In genomic region chr1:213986020-213986924, GRCh38 we compare ENCODE assay signal across 9 cellular contexts. TPM values are rescaled to one million over a fixed set of nuclear protein-coding genes. Genes with fewer than 3 reads are reported as not detected.
A peak's percentile ranks its signal among the peaks of the same experiment; 100 is the strongest.
DNase-seq lines count a peak whose midpoint lies in the region; ATAC-seq and TF ChIP-seq lines count a peak whose summit lies in the region.
"Had no signal": no experiment of that assay in that cellular context is flagged by ENCODE, and none has a peak within 500 bp of the region (broad histone marks: within the 10 kb centered on the region; RNA-seq: fewer than 3 reads in every experiment).

No MANE protein-coding gene starts in this region.

- intact Hi-C loops in activated CD4-positive, alpha-beta memory T cell treated with anti-CD3 and anti-CD28 coated beads for 36 hours (cut with micrococcal nuclease) = loop anchor here (10.0 kb wide), 1 partner anchor 301 kb away; no protein-coding TSS in a partner anchor
- intact Hi-C loops in CD8-positive, alpha-beta T cell (cut with DNase I, micrococcal nuclease) = loop anchor here in 1 of 2 experiments (5.0 to 10.0 kb wide), 2 partner anchors 131 to 314 kb away; no protein-coding TSS in a partner anchor

- H3K4me1 ChIP-seq in HUES64 (ENCODE audit: insufficient read depth, low read length) (peaks cover 60% of the 10 kb centered on the region), endodermal cell (ENCODE audit: control insufficient read depth, insufficient read depth, low read length) (peaks cover 21% of the 10 kb centered on the region), osteoblast (ENCODE audit: insufficient read depth, low read length) (peaks cover 10% of the 10 kb centered on the region)
- peaks cover 21% of the 10 kb centered on the region for H3K4me1 ChIP-seq in CD8-positive, alpha-beta T cell (ENCODE audit: insufficient read depth, low read length)

- H3K36me3 Mint-ChIP-seq in activated CD4-positive, alpha-beta memory T cell treated with anti-CD3 and anti-CD28 coated beads, Interleukin-2, amount 10 ng/mL, durations not matched to agents 7 days and 5 days (ENCODE audit: low read depth) = peaks cover 5% of the 10 kb centered on the region
- H3K36me3 Mint-ChIP-seq in activated CD4-positive, alpha-beta memory T cell treated with anti-CD3 and anti-CD28 coated beads for 36 hours = peaks cover 5% of the 10 kb centered on the region
- no peaks in the 10 kb centered on the region for H3K36me3 Mint-ChIP-seq in endodermal cell (ENCODE audit: low read depth)
- H3K36me3 Mint-ChIP-seq in CD8-positive, alpha-beta T cell = no peaks in the 10 kb centered on the region

- H3K4me2 ChIP-seq in osteoblast (ENCODE audit: insufficient read depth, low read length) = no peak overlapping the region

- H3K27ac ChIP-seq in HUES64 (ENCODE audit: low read depth, low read length) (no peak overlapping the region), endodermal cell (ENCODE audit: low read depth, low read length) (no peak overlapping the region), osteoblast (ENCODE audit: low read depth, low read length) (no peak overlapping the region)
- H3K27ac ChIP-seq in CD8-positive, alpha-beta T cell (ENCODE audit: low read depth, low read length) = no peak overlapping the region

- TF ChIP-seq CTCF in endodermal cell (conservative IDR thresholded peaks at IDR 0.05) (no peak), osteoblast (IDR thresholded peaks at IDR 0.05; ENCODE audit: extremely low read depth, low read depth, low read length) (no peak)
- no peak for TF ChIP-seq CTCF in CD8-positive, alpha-beta T cell (IDR thresholded peaks at IDR 0.05)

- H3K9me3 ChIP-seq in HUES64 (ENCODE audit: insufficient read depth, low read depth, low read length) (no peaks in the 10 kb centered on the region), endodermal cell (ENCODE audit: control insufficient read depth, low read length) (no peaks in the 10 kb centered on the region), osteoblast (ENCODE audit: low read depth, low read length) (no peaks in the 10 kb centered on the region)
- H3K9me3 ChIP-seq in CD8-positive, alpha-beta T cell (ENCODE audit: low read length) = no peaks in the 10 kb centered on the region

- H3K4me1 Mint-ChIP-seq in activated CD4-positive, alpha-beta memory T cell treated with anti-CD3 and anti-CD28 coated beads, Interleukin-2, amount 10 ng/mL, durations not matched to agents 7 days and 5 days = peaks cover 23% of the 10 kb centered on the region
- H3K4me1 Mint-ChIP-seq in activated CD4-positive, alpha-beta memory T cell treated with anti-CD3 and anti-CD28 coated beads for 36 hours (ENCODE audit: low read depth) = peaks cover 35% of the 10 kb centered on the region
- peaks cover 45% of the 10 kb centered on the region for H3K4me1 Mint-ChIP-seq in endodermal cell
- H3K4me1 Mint-ChIP-seq in CD8-positive, alpha-beta T cell (ENCODE audit: low read depth) = peaks cover 42% of the 10 kb centered on the region

- H2AFZ ChIP-seq in osteoblast (ENCODE audit: low read length) = no peak overlapping the region

- POLR2A ChIA-PET in activated CD4-positive, alpha-beta memory T cell treated with anti-CD3 and anti-CD28 coated beads, Interleukin-2, amount 10 ng/mL, durations not matched to agents 7 days and 5 days (lab: Charles Lee) = no interaction called here
- POLR2A ChIA-PET in activated CD4-positive, alpha-beta memory T cell treated with anti-CD3 and anti-CD28 coated beads for 36 hours (lab: Charles Lee) = no interaction called here
- POLR2A ChIA-PET in CD8-positive, alpha-beta T cell (lab: Charles Lee) = no interaction called here

- no peak for ATAC-seq in CD8-positive, alpha-beta T cell

- peak overlapping the region; percentile 66 for H3K4me3 ChIP-seq in HUES64 (ENCODE audit: low read length)
- peak overlapping the region; percentile 73 for H3K4me3 ChIP-seq in endodermal cell (ENCODE audit: low read length)
- H3K4me3 ChIP-seq in osteoblast (ENCODE audit: insufficient read depth, low read length) = no peak overlapping the region
- H3K4me3 ChIP-seq in CD8-positive, alpha-beta T cell (ENCODE audit: low read depth, low read length) = no peak overlapping the region

- peaks cover 92% of the 10 kb centered on the region for H3K27me3 Mint-ChIP-seq in activated CD4-positive, alpha-beta memory T cell treated with anti-CD3 and anti-CD28 coated beads, Interleukin-2, amount 10 ng/mL, durations not matched to agents 7 days and 5 days
- H3K27me3 Mint-ChIP-seq in activated CD4-positive, alpha-beta memory T cell treated with anti-CD3 and anti-CD28 coated beads for 36 hours = peaks cover 84% of the 10 kb centered on the region
- peaks cover 93% of the 10 kb centered on the region for H3K27me3 Mint-ChIP-seq in endodermal cell (ENCODE audit: insufficient read depth)
- H3K27me3 Mint-ChIP-seq in CD8-positive, alpha-beta T cell (ENCODE audit: low read depth) = peaks cover 85% of the 10 kb centered on the region

- no peaks in the 10 kb centered on the region for H3K36me3 ChIP-seq in HUES64 (ENCODE audit: insufficient read depth, low read length)
- H3K36me3 ChIP-seq in endodermal cell (ENCODE audit: control insufficient read depth, insufficient read depth, low read length) = no peaks in the 10 kb centered on the region
- no peaks in the 10 kb centered on the region for H3K36me3 ChIP-seq in osteoblast (ENCODE audit: insufficient read depth, low read length)
- H3K36me3 ChIP-seq in CD8-positive, alpha-beta T cell (ENCODE audit: insufficient read depth, low read length) = no peaks in the 10 kb centered on the region

- DNase-seq in activated CD4-positive, alpha-beta memory T cell treated with anti-CD3 and anti-CD28 coated beads, Interleukin-2, amount 10 ng/mL, durations not matched to agents 7 days and 5 days = no peak
- no peak for DNase-seq in activated CD4-positive, alpha-beta memory T cell treated with anti-CD3 and anti-CD28 coated beads for 36 hours
- DNase-seq in endodermal cell (peak; percentile 55), osteoblast (ENCODE audit: insufficient read length, low spot score, missing footprints) (peak; percentile 65), SHP77 treated with DMSO at 0.1 percent for 48 hours (lab: John Stamatoyannopoulos, UW) (no peak), mesenteric fat pad (ENCODE audit: low spot score) (no peak)
- no peak for DNase-seq in CD8-positive, alpha-beta T cell
- DNase-seq: MV-4-11 had no signal

- H3K27ac Mint-ChIP-seq in activated CD4-positive, alpha-beta memory T cell treated with anti-CD3 and anti-CD28 coated beads, Interleukin-2, amount 10 ng/mL, durations not matched to agents 7 days and 5 days = peak overlapping the region; percentile 6
- H3K27ac Mint-ChIP-seq in activated CD4-positive, alpha-beta memory T cell treated with anti-CD3 and anti-CD28 coated beads for 36 hours = no peak overlapping the region
- H3K27ac Mint-ChIP-seq in endodermal cell = no peak overlapping the region
- no peak overlapping the region for H3K27ac Mint-ChIP-seq in CD8-positive, alpha-beta T cell

- H4K20me1 ChIP-seq in osteoblast (ENCODE audit: insufficient read depth, low read length) = no peaks in the 10 kb centered on the region

- no peak overlapping the region for H3K4me3 Mint-ChIP-seq in activated CD4-positive, alpha-beta memory T cell treated with anti-CD3 and anti-CD28 coated beads, Interleukin-2, amount 10 ng/mL, durations not matched to agents 7 days and 5 days
- no peak overlapping the region for H3K4me3 Mint-ChIP-seq in activated CD4-positive, alpha-beta memory T cell treated with anti-CD3 and anti-CD28 coated beads for 36 hours
- H3K4me3 Mint-ChIP-seq in endodermal cell = peak overlapping the region; percentile 78
- no peak overlapping the region for H3K4me3 Mint-ChIP-seq in CD8-positive, alpha-beta T cell

- no peaks in the 10 kb centered on the region for H3K79me2 ChIP-seq in osteoblast (ENCODE audit: insufficient read depth, low read length)

- WGBS in HUES64 = 1% methylated on average over 28 of the region's 31 CpGs
- WGBS in endodermal cell (ENCODE audit: insufficient coverage in 1 of 2, insufficient read length in 1 of 2), 2 experiments = 0 to 1% methylated on average over 18 to 30 of the region's 31 CpGs

- H3K9me3 Mint-ChIP-seq in activated CD4-positive, alpha-beta memory T cell treated with anti-CD3 and anti-CD28 coated beads, Interleukin-2, amount 10 ng/mL, durations not matched to agents 7 days and 5 days = no peaks in the 10 kb centered on the region
- H3K9me3 Mint-ChIP-seq in activated CD4-positive, alpha-beta memory T cell treated with anti-CD3 and anti-CD28 coated beads for 36 hours = no peaks in the 10 kb centered on the region
- no peaks in the 10 kb centered on the region for H3K9me3 Mint-ChIP-seq in endodermal cell
- H3K9me3 Mint-ChIP-seq in CD8-positive, alpha-beta T cell = no peaks in the 10 kb centered on the region

- CTCF ChIA-PET in activated CD4-positive, alpha-beta memory T cell treated with anti-CD3 and anti-CD28 coated beads, Interleukin-2, amount 10 ng/mL, durations not matched to agents 7 days and 5 days (lab: Charles Lee) = interaction anchor here (0.7 kb wide), 1 partner anchor 17 kb away, joined by 3 read pairs; no protein-coding TSS in a partner anchor
- CTCF ChIA-PET in activated CD4-positive, alpha-beta memory T cell treated with anti-CD3 and anti-CD28 coated beads for 36 hours (lab: Charles Lee) = interaction anchor here (0.7 kb wide), 1 partner anchor 276 kb away, joined by 3 read pairs; no protein-coding TSS in a partner anchor
- CTCF ChIA-PET in CD8-positive, alpha-beta T cell (lab: Charles Lee) = no interaction called here

- H3K9ac ChIP-seq in HUES64 (ENCODE audit: low read depth, low read length) = no peak overlapping the region
- no peak overlapping the region for H3K9ac ChIP-seq in endodermal cell (ENCODE audit: extremely low read depth, low read length, poor library complexity, severe bottlenecking)

- H3K27me3 ChIP-seq in HUES64 (ENCODE audit: insufficient read depth, low read length) = peaks cover 89% of the 10 kb centered on the region
- H3K27me3 ChIP-seq in endodermal cell (ENCODE audit: control insufficient read depth, insufficient read depth, low read length, poor library complexity, severe bottlenecking) = peaks cover 89% of the 10 kb centered on the region
- H3K27me3 ChIP-seq in osteoblast (ENCODE audit: insufficient read depth, low read length) = peaks cover 78% of the 10 kb centered on the region
- H3K27me3 ChIP-seq in CD8-positive, alpha-beta T cell (ENCODE audit: insufficient read depth, low read length) = peaks cover 46% of the 10 kb centered on the region

RNA-seq across cellular contexts. Expression of gene PROX1, which starts 1.5 kb away (rescaled TPM):
- under 1 TPM in 1 of 2 experiments, not detected in 1; 0.08 TPM for total RNA-seq in activated CD4-positive, alpha-beta memory T cell treated with anti-CD3 and anti-CD28 coated beads, Interleukin-2, amount 10 ng/mL, durations not matched to agents 7 days and 5 days
- under 1 TPM; 0.02 to 0.17 TPM for total RNA-seq in activated CD4-positive, alpha-beta memory T cell treated with anti-CD3 and anti-CD28 coated beads for 36 hours
- polyA plus RNA-seq in HUES64 (2013, experiment 1 of 2) = 1.1 TPM
- polyA plus RNA-seq in HUES64 (2013, experiment 2 of 2) = 1.6 TPM
- total RNA-seq in endodermal cell (1 to 10 TPM; 1.5 to 3.9 TPM), osteoblast (under 0.01 TPM in 2 replicates), mesenteric fat pad (4.1 TPM)
- 6.0 TPM for polyA plus RNA-seq in endodermal cell (2013, experiment 1 of 2)
- 4.8 TPM for polyA plus RNA-seq in endodermal cell (2013, experiment 2 of 2)
- total RNA-seq in CD8-positive, alpha-beta T cell = not detected

Comparison
In these comparisons a context has a peak if more than half of its experiments do, and no peak if none do; other contexts are left out.
1. DNase-seq: peak in endodermal cell (single experiment) and osteoblast (single experiment); none in activated CD4-positive, alpha-beta memory T cell treated with anti-CD3 and anti-CD28 coated beads, Interleukin-2, amount 10 ng/mL, durations not matched to agents 7 days and 5 days (single experiment), activated CD4-positive, alpha-beta memory T cell treated with anti-CD3 and anti-CD28 coated beads for 36 hours (single experiment), SHP77 treated with DMSO at 0.1 percent for 48 hours (single experiment), CD8-positive, alpha-beta T cell (0 of 7) and mesenteric fat pad (single experiment).
2. H3K4me3 ChIP-seq: peak in HUES64 (single experiment) and endodermal cell (single experiment); none in osteoblast (single experiment) and CD8-positive, alpha-beta T cell (single experiment).